17 cellular contexts compared by ENCODE assay signal in the genomic region with DNA sequence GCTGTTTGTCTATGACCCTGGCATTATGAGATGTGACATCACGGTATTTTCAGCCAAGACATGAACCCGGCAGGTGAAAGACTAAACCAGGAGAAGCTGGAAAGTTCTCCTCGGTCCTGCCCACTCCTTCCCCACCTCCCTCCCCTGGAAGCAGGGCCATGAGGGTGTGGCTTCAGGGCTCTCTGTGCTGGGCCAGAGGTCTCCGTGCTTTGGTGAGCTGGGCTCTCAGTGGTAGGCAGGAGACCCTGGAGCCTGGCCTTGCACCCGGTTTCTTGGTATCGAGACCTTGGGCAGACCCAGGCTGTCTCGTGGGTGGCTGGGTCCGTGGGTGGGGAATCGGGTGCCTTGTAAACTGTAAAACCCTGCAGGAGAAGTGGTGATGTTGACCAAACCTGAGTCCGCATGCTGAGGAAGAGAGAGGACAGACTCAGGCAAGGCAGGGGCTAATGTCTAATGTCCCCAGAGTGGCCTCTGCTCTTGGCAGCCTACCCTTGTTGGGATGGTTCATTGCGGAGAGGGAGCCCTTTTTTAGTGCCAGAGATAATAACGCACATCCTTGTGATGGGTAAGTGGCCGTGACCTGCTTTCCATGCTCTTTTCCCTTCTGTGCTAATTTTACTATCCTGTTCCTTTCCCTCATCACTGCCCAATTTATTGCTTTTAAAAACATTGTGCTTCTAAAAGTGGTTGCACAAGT. TPM values are rescaled to one million over a fixed set of nuclear protein-coding genes. Genes with fewer than 3 reads are reported as not detected.
"Had no signal": no experiment of that assay in that cellular context is flagged by ENCODE, and none has a peak within 500 bp of the region (broad histone marks: within the 10 kb centered on the region; RNA-seq: fewer than 3 reads in every experiment).

No MANE protein-coding gene starts in this region.

- DNase-seq: caudate nucleus; effector CD4-positive, alpha-beta T cell; islet precursor cell; mammary epithelial cell; naive thymus-derived CD4-positive, alpha-beta T cell; nephron progenitor cell; stimulated activated CD4-positive, alpha-beta T cell treated with anti-CD3 and anti-CD28 coated beads, Interleukin-15, amount 100 ng/mL, for 24 hours; stimulated activated CD4-positive, alpha-beta T cell treated with anti-CD3 and anti-CD28 coated beads, Interleukin-1b, Interleukin-23, amount 100 ng/mL, for 48 hours; stimulated activated CD4-positive, alpha-beta T cell treated with anti-CD3 and anti-CD28 coated beads, Interleukin-4, amount 100 ng/mL, for 24 hours had no signal

- H3K27me3 Mint-ChIP-seq: stimulated activated memory B cell treated with anti-CD40 and anti-IgM and Interleukin-4, amounts not matched to agents 10 μg/mL and 1 μg/mL and 100 μg/mL, for 72 hours had no signal

- H3K4me3 ChIP-seq: coronary artery, tibial artery had no signal

- H3K4me1 ChIP-seq: tibial artery had no signal

- H3K27ac Mint-ChIP-seq: endodermal cell; naive thymus-derived CD4-positive, alpha-beta T cell; nephron progenitor cell; stimulated activated memory B cell treated with anti-CD40 and anti-IgM and Interleukin-4, amounts not matched to agents 10 μg/mL and 1 μg/mL and 100 μg/mL, for 72 hours; stimulated activated naive CD8-positive, alpha-beta T cell treated with anti-CD3 and anti-CD28 coated beads, Interleukin-15, Interleukin-2, amounts not matched to agents 100 ng/mL and 50 ng/mL, for 24 hours had no signal

- H3K27me3 ChIP-seq: tibial artery had no signal

- H3K4me3 Mint-ChIP-seq: endodermal cell; naive thymus-derived CD4-positive, alpha-beta T cell; stimulated activated memory B cell treated with anti-CD40 and anti-IgM and Interleukin-4, amounts not matched to agents 10 μg/mL and 1 μg/mL and 100 μg/mL, for 72 hours; stimulated activated naive CD8-positive, alpha-beta T cell treated with anti-CD3 and anti-CD28 coated beads, Interleukin-15, Interleukin-2, amounts not matched to agents 100 ng/mL and 50 ng/mL, for 24 hours had no signal

- ATAC-seq: naive thymus-derived CD4-positive, alpha-beta T cell; stimulated activated memory B cell treated with anti-CD40 and anti-IgM and Interleukin-4, amounts not matched to agents 10 μg/mL and 1 μg/mL and 100 μg/mL, for 72 hours had no signal

- H3K27ac ChIP-seq: coronary artery, tibial artery had no signal

RNA-seq across cellular contexts. Expression of gene PARVG, which starts 48.6 kb away (rescaled TPM):
- total RNA-seq: glomerular endothelial cell, mammary epithelial cell, pulmonary artery endothelial cell had no signal
- polyA plus RNA-seq: endothelial cell of umbilical vein, mammary epithelial cell had no signal
